In the genomic region with DNA sequence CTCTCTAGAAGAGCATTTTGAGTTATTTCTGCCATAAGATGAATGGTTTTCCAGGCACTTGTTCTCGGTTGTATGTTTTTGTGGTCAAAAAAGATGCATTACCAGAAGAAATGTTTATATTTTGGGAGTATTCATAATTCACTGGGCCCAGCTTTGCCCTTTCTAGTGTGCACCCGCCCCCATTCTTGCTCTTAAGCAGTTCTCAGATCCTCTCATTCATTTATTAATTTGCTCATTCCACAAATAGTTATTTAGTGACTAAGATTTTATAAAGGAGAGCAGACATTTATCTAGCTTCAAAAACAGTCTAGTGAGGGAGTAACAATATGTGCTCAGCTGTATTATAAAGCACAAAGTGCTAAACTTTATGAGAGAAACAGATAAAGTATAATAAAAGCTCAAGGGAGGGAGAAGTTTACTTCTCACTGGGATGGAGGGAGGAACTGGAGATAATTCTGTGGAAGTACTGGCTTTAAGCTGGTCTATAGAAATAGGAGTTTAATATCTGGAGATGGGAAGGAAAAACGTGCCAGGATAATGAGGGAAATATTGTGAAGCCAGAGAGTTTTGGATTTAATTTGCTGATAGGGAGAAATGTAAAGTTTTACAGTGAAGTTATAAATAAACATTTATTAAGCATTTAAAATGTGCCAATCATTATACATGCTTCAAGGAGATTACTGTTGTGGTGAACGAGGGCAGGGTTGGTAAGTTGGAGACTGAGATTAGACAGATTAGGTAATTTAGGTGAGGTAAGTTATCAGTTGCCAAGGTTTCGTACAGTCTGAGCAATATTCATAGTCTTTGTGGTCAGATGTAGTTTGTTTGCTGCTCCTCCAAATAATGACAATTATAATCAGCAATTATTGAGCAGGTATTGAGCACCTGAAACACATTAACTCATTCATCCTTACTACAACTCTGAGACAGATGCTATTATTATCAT, we compare ENCODE assay signal across 8 cellular contexts. TPM values are rescaled to one million over a fixed set of nuclear protein-coding genes. Genes with fewer than 3 reads are reported as not detected.
A peak's percentile ranks its signal among the peaks of the same experiment; 100 is the strongest.
DNase-seq lines count a peak whose midpoint lies in the region; ATAC-seq and TF ChIP-seq lines count a peak whose summit lies in the region.

No MANE protein-coding gene starts in this region.

- peak overlapping the region; percentile 94 for H3K27ac Mint-ChIP-seq in stimulated activated naive CD8-positive, alpha-beta T cell treated with anti-CD3 and anti-CD28 coated beads, Interleukin-15, Interleukin-2, amounts not matched to agents 100 ng/mL and 50 ng/mL, for 24 hours
- peak overlapping the region; percentile 91 for H3K27ac Mint-ChIP-seq in mesothelial cell of epicardium

- in situ Hi-C loops in astrocyte of the spinal cord (cut with HindIII; ENCODE audit: low sequenced_read_pairs), result no loop called here

- TF ChIP-seq CTCF in astrocyte of the spinal cord (IDR thresholded peaks at IDR 0.05; ENCODE audit: low read depth, low read length) (no peak), mesothelial cell of epicardium (IDR thresholded peaks at IDR 0.05; ENCODE audit: unreplicated experiment) (no peak)

- H3K4me3 ChIP-seq in astrocyte of the spinal cord (ENCODE audit: low read depth, low read length), result no peak overlapping the region

- H3K27me3 Mint-ChIP-seq in stimulated activated naive CD8-positive, alpha-beta T cell treated with anti-CD3 and anti-CD28 coated beads, Interleukin-15, Interleukin-2, amounts not matched to agents 100 ng/mL and 50 ng/mL, for 24 hours, result no peaks in the 10 kb centered on the region
- H3K27me3 Mint-ChIP-seq in mesothelial cell of epicardium (ENCODE audit: low read depth), result no peaks in the 10 kb centered on the region

- H3K9me3 Mint-ChIP-seq in stimulated activated naive CD8-positive, alpha-beta T cell treated with anti-CD3 and anti-CD28 coated beads, Interleukin-15, Interleukin-2, amounts not matched to agents 100 ng/mL and 50 ng/mL, for 24 hours, result no peaks in the 10 kb centered on the region
- H3K9me3 Mint-ChIP-seq in mesothelial cell of epicardium, result no peaks in the 10 kb centered on the region

- peak overlapping the region; percentile 58 for H3K4me3 Mint-ChIP-seq in stimulated activated naive CD8-positive, alpha-beta T cell treated with anti-CD3 and anti-CD28 coated beads, Interleukin-15, Interleukin-2, amounts not matched to agents 100 ng/mL and 50 ng/mL, for 24 hours
- no peak overlapping the region for H3K4me3 Mint-ChIP-seq in mesothelial cell of epicardium

- no peak for ATAC-seq in stimulated activated naive CD8-positive, alpha-beta T cell treated with anti-CD3 and anti-CD28 coated beads, Interleukin-15, Interleukin-2, amounts not matched to agents 100 U/mL and 50 U/mL, for 24 hours
- no peak for ATAC-seq in HG03565 (IDR thresholded peaks at IDR 0.05; ENCODE audit: unreplicated experiment)

- no peak for DNase-seq in stimulated activated naive CD8-positive, alpha-beta T cell treated with anti-CD3 and anti-CD28 coated beads, Interleukin-15, Interleukin-2, amounts not matched to agents 100 U/mL and 50 U/mL, for 24 hours
- DNase-seq in astrocyte of the spinal cord (ENCODE audit: low read depth, low spot score), result peak; percentile 59
- no peak for DNase-seq in mesothelial cell of epicardium (ENCODE audit: low spot score in 2 of 2, unreplicated experiment in 2 of 2)
- DNase-seq in stimulated activated CD4-positive, alpha-beta T cell treated with anti-CD3 and anti-CD28 coated beads, Interleukin-1b, Interleukin-23, amount 100 ng/mL, for 48 hours, result no peak
- DNase-seq in NCI-H2081 treated with DMSO at 0.1 percent for 48 hours (lab: John Stamatoyannopoulos, UW), result no peak
- DNase-seq in NCI-H1694 (lab: John Stamatoyannopoulos, UW), result no peak

- H3K4me1 Mint-ChIP-seq in stimulated activated naive CD8-positive, alpha-beta T cell treated with anti-CD3 and anti-CD28 coated beads, Interleukin-15, Interleukin-2, amounts not matched to agents 100 ng/mL and 50 ng/mL, for 24 hours (ENCODE audit: low read depth), result peaks cover 83% of the 10 kb centered on the region
- H3K4me1 Mint-ChIP-seq in mesothelial cell of epicardium, result peaks cover 43% of the 10 kb centered on the region

- no peaks in the 10 kb centered on the region for H3K36me3 Mint-ChIP-seq in stimulated activated naive CD8-positive, alpha-beta T cell treated with anti-CD3 and anti-CD28 coated beads, Interleukin-15, Interleukin-2, amounts not matched to agents 100 ng/mL and 50 ng/mL, for 24 hours (ENCODE audit: low read depth)
- H3K36me3 Mint-ChIP-seq in mesothelial cell of epicardium, result no peaks in the 10 kb centered on the region

RNA-seq across cellular contexts. Expression of a gene that starts 9.1 kb away (rescaled TPM):
- total RNA-seq in mesothelial cell of epicardium, result 282 to 301 TPM (median 283 TPM) in 3 replicates
